1 cellular context compared by ENCODE assay signal in the genomic region with DNA sequence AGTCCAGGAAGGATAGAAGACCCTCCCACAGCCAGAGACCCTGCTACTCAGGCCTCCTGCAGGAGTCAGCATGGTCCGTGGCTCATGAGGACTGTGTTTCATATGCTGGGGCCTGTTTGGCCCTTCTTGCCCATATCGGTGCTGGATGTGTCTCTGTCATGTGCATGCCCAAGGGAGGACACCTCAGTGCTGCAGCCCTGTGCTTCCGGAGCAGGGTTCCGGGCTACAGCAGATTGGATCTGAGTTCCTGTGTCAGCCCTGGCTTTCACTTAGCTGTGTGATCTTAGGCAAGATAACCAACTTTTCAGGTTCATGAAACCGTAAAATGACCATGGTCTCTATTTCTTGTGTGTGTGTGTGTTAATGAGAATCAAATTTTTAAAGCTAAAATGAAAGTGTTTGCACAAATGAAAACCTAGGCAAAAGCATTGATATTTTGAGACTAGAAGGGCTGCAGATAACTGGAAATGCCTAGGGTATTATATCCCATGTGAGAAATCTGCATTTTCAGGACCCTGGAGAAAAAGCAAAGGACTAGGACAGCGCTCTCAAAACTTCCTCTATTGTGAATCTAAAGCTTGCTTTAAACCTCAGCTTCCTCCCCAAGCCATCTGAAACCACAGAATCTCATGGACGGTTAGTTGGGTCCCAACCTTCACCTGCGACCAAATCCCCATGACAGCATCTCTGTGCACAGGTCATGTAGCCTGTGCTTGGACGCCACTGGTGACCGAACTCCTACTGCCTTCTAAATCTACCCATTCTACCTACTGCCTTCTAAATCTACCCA.
TF ChIP-seq lines count a peak whose summit lies in the region.

No MANE protein-coding gene starts in this region.

TF ChIP-seq in GM12878, 131 proteins besides CTCF, POLR2A, EP300 and RAD21:
- no peak for TF ChIP-seq MAX (IDR thresholded peaks at IDR 0.05; ENCODE audit: low read depth, low read length)
- peak; percentile 35 for TF ChIP-seq RUNX3 (IDR thresholded peaks at IDR 0.05; ENCODE audit: low read length)
